ENCODE assay signal across 8 cellular contexts in the genomic region with DNA sequence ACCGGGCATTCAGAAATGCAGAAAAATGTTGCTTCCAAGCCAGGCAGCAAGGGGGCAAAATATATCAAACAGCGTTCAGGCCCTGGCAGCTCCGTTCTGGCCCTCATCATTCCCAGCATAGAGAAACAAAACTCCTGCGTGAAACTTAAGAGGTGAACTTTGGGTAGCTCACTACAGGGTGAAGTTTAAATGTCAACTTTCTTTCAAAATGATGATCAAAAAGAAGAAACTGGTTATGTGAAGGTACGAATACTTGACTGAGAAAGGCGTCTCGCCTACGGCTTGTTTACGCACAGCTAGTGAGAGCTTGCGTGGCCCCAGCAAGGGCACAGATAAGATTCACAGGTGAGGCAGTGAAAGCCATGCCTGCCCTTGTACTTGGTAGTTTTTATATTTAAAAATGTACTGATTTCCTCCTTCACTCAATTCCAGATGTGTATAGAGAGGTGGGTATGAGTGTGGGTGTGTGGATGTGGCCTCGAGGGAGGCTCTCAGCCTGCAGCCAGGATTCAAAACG.
DNase-seq lines count a peak whose midpoint lies in the region; ATAC-seq and TF ChIP-seq lines count a peak whose summit lies in the region.

No MANE protein-coding gene starts in this region.

- peak overlapping the region; percentile 99 for H3K27ac Mint-ChIP-seq in activated CD4-positive, alpha-beta memory T cell treated with anti-CD3 and anti-CD28 coated beads for 36 hours
- H3K27ac Mint-ChIP-seq in natural killer cell treated with Interleukin-12 subunit alpha and Interleukin-12 subunit beta and Interleukin-15 and Interleukin-18, amount 100 ng/mL, for 72 hours = peak overlapping the region; percentile 65 to 75

- H3K36me3 Mint-ChIP-seq in activated CD4-positive, alpha-beta memory T cell treated with anti-CD3 and anti-CD28 coated beads for 36 hours = peaks cover 11% of the 10 kb centered on the region
- H3K36me3 Mint-ChIP-seq in natural killer cell treated with Interleukin-12 subunit alpha and Interleukin-12 subunit beta and Interleukin-15 and Interleukin-18, amount 100 ng/mL, for 72 hours = no peaks in the 10 kb centered on the region

- no peaks in the 10 kb centered on the region for H3K27me3 Mint-ChIP-seq in activated CD4-positive, alpha-beta memory T cell treated with anti-CD3 and anti-CD28 coated beads for 36 hours
- H3K27me3 Mint-ChIP-seq in natural killer cell treated with Interleukin-12 subunit alpha and Interleukin-12 subunit beta and Interleukin-15 and Interleukin-18, amount 100 ng/mL, for 72 hours = no peaks in the 10 kb centered on the region

- H3K9me3 ChIP-seq in psoas muscle = no peaks in the 10 kb centered on the region

- H3K27me3 ChIP-seq in psoas muscle (ENCODE audit: insufficient read depth in 3 of 3, low read length in 2 of 3) = no peaks in the 10 kb centered on the region

- intact Hi-C loops in activated CD4-positive, alpha-beta memory T cell treated with anti-CD3 and anti-CD28 coated beads for 36 hours (cut with micrococcal nuclease) = loop anchor here (1.0 to 10.0 kb wide), 7 partner anchors 19 to 458 kb away; a partner anchor contains a TSS
- intact Hi-C loops in psoas muscle (cut with DNase I) = no loop called here

- H3K4me1 Mint-ChIP-seq in activated CD4-positive, alpha-beta memory T cell treated with anti-CD3 and anti-CD28 coated beads for 36 hours (ENCODE audit: low read depth) = peaks cover 66% of the 10 kb centered on the region
- peaks cover 44 to 45% of the 10 kb centered on the region in 2 donors for H3K4me1 Mint-ChIP-seq in natural killer cell treated with Interleukin-12 subunit alpha and Interleukin-12 subunit beta and Interleukin-15 and Interleukin-18, amount 100 ng/mL, for 72 hours (ENCODE audit: low read depth in 2 of 2)

- H3K4me1 ChIP-seq in psoas muscle = no peaks in the 10 kb centered on the region

- ATAC-seq in GM19023 (IDR thresholded peaks at IDR 0.05; ENCODE audit: unreplicated experiment) = peak; percentile 38
- peak; percentile 43 for ATAC-seq in HG03066 (IDR thresholded peaks at IDR 0.05; ENCODE audit: low read depth, unreplicated experiment)
- ATAC-seq in natural killer cell treated with Interleukin-12 subunit alpha and Interleukin-12 subunit beta and Interleukin-15 and Interleukin-18, amount 100 ng/mL, for 72 hours = peak; percentile 5 to 17
- ATAC-seq in psoas muscle = no peak

- CTCF ChIA-PET in activated CD4-positive, alpha-beta memory T cell treated with anti-CD3 and anti-CD28 coated beads for 36 hours (lab: Charles Lee) = interaction anchor here (0.8 to 10.3 kb wide), 9 partner anchors 15 to 144 kb away, joined by 3 to 176 read pairs (median 12); a partner anchor contains a TSS

- POLR2A ChIA-PET in activated CD4-positive, alpha-beta memory T cell treated with anti-CD3 and anti-CD28 coated beads for 36 hours (lab: Charles Lee) = interaction anchor here (0.8 to 2.9 kb wide), 9 partner anchors 16 to 160 kb away, joined by 3 to 63 read pairs (median 15); a partner anchor contains a TSS

- peaks cover 0 to 9% of the 10 kb centered on the region in 2 donors for H3K36me3 ChIP-seq in psoas muscle (ENCODE audit: insufficient read depth in 1 of 2, low read depth in 1 of 2)

- TF ChIP-seq CTCF in psoas muscle (IDR thresholded peaks at IDR 0.05) = no peak

- H3K4me3 ChIP-seq in psoas muscle = no peak overlapping the region

- H3K27ac ChIP-seq in psoas muscle = no peak overlapping the region

- 86 to 89% (median 88%) methylated on average over 12 of the region's 12 CpGs for WGBS in psoas muscle, 3 donors

- no peaks in the 10 kb centered on the region for H3K9me3 Mint-ChIP-seq in activated CD4-positive, alpha-beta memory T cell treated with anti-CD3 and anti-CD28 coated beads for 36 hours
- no peaks in the 10 kb centered on the region for H3K9me3 Mint-ChIP-seq in natural killer cell treated with Interleukin-12 subunit alpha and Interleukin-12 subunit beta and Interleukin-15 and Interleukin-18, amount 100 ng/mL, for 72 hours

- H3K4me3 Mint-ChIP-seq in activated CD4-positive, alpha-beta memory T cell treated with anti-CD3 and anti-CD28 coated beads for 36 hours = peak overlapping the region; percentile 75
- peak overlapping the region; percentile 80 for H3K4me3 Mint-ChIP-seq in natural killer cell treated with Interleukin-12 subunit alpha and Interleukin-12 subunit beta and Interleukin-15 and Interleukin-18, amount 100 ng/mL, for 72 hours

- no peak for TF ChIP-seq POLR2A in erythroblast (IDR thresholded peaks at IDR 0.05; ENCODE audit: low read length)

- DNase-seq in activated CD4-positive, alpha-beta memory T cell treated with anti-CD3 and anti-CD28 coated beads for 36 hours = peak; percentile 87
- DNase-seq in natural killer cell treated with Interleukin-12 subunit alpha and Interleukin-12 subunit beta and Interleukin-15 and Interleukin-18, amount 100 ng/mL, for 72 hours (ENCODE audit: low spot score) = no peak
- no peak for DNase-seq in NOMO-1 treated with DMSO at 0.1 percent for 48 hours (lab: John Stamatoyannopoulos, UW; ENCODE audit: unreplicated experiment)
- DNase-seq in occipital lobe (lab: John Stamatoyannopoulos, UW) = no peak
- DNase-seq in erythroblast (lab: John Stamatoyannopoulos, UW) = no peak
- DNase-seq in psoas muscle = no peak

Comparison
In these comparisons a context has a peak if more than half of its experiments do, and no peak if none do; other contexts are left out.
1. ATAC-seq: peak in GM19023 (single experiment), HG03066 (single experiment) and natural killer cell treated with Interleukin-12 subunit alpha and Interleukin-12 subunit beta and Interleukin-15 and Interleukin-18, amount 100 ng/mL, for 72 hours (2 of 2); none in psoas muscle (0 of 4).